Comparison of ENCODE assay signal across 1 cellular context in the genomic region with DNA sequence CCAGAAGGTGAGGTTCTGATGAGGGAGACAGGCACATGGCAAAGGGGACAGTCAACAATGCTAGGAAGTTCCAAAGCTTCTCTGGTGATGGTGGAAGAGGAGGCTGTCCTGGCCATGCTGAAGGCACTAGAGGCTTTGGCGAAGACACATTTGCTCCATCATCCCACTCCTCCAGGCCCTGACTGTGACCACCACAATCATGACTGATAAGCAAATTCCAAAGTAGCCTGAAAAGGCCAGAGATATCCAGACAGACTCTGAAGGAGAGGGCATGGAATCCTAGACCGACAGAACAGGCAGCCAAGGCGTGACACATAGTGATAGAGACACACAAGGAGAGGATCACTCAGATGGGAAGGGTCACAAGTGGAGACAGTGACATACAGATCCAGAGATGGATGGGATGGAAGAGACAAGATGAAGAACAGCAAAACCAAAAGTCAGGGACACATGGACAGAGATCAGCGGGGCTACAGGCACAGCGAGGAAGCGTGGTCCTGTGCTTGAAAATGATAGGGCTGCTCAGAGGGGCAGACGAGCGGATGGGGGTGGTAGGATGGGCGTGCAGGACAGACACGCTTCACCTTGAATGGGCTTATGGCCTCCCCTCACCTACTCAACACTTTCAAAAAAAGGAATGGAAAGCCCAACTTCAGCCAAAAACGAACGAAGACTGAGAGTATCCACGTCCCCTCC.
A peak's percentile ranks its signal among the peaks of the same experiment; 100 is the strongest.
TF ChIP-seq lines count a peak whose summit lies in the region.

No MANE protein-coding gene starts in this region.

TF ChIP-seq in H1, 55 proteins besides CTCF, POLR2A, EP300 and RAD21:
- TF ChIP-seq NRF1 (IDR thresholded peaks at IDR 0.05; ENCODE audit: low read depth, low read length) (no peak), GABPA (IDR thresholded peaks at IDR 0.05; ENCODE audit: borderline replicate concordance, insufficient read depth, low read length) (no peak), RBBP5 (IDR thresholded peaks at IDR 0.05; ENCODE audit: borderline replicate concordance, low read depth, low read length) (no peak), KDM4A (IDR thresholded peaks at IDR 0.05; ENCODE audit: low read depth, low read length, severe bottlenecking) (no peak), CHD2 (IDR thresholded peaks at IDR 0.05; ENCODE audit: low read length) (no peak), RFX5 (IDR thresholded peaks at IDR 0.05; ENCODE audit: borderline replicate concordance, low read depth, low read length) (no peak), YY1 (IDR thresholded peaks at IDR 0.05; ENCODE audit: low read depth, low read length) (no peak), EZH2 (IDR thresholded peaks at IDR 0.05; ENCODE audit: low read depth, low read length, severe bottlenecking) (no peak), BRCA1 (IDR thresholded peaks at IDR 0.05; ENCODE audit: low read depth, low read length) (no peak), SRF (IDR thresholded peaks at IDR 0.05; ENCODE audit: low read depth, low read length) (no peak), POLR2AphosphoS5 (IDR thresholded peaks at IDR 0.05; ENCODE audit: low read depth, low read length) (peak; percentile 67), KDM1A (IDR thresholded peaks at IDR 0.05; ENCODE audit: borderline replicate concordance, low read length) (no peak), TAF7 (optimal IDR thresholded peaks at IDR 0.05; ENCODE audit: borderline replicate concordance, low read depth, low read length) (no peak), SAP30 (IDR thresholded peaks at IDR 0.05; ENCODE audit: insufficient read depth, insufficient replicate concordance, low read length) (peak; percentile 82)
- TF ChIP-seq, protein P1, sequence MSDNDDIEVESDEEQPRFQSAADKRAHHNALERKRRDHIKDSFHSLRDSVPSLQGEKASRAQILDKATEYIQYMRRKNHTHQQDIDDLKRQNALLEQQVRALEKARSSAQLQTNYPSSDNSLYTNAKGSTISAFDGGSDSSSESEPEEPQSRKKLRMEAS (IDR thresholded peaks at IDR 0.05), result 0 out of 2 replicates have a peak, but pooled peaks have one; percentile 10
- TF ChIP-seq, protein P2, sequence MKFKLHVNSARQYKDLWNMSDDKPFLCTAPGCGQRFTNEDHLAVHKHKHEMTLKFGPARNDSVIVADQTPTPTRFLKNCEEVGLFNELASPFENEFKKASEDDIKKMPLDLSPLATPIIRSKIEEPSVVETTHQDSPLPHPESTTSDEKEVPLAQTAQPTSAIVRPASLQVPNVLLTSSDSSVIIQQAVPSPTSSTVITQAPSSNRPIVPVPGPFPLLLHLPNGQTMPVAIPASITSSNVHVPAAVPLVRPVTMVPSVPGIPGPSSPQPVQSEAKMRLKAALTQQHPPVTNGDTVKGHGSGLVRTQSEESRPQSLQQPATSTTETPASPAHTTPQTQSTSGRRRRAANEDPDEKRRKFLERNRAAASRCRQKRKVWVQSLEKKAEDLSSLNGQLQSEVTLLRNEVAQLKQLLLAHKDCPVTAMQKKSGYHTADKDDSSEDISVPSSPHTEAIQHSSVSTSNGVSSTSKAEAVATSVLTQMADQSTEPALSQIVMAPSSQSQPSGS (IDR thresholded peaks at IDR 0.05; ENCODE audit: low read length), result no peak
- TF ChIP-seq, protein P3, sequence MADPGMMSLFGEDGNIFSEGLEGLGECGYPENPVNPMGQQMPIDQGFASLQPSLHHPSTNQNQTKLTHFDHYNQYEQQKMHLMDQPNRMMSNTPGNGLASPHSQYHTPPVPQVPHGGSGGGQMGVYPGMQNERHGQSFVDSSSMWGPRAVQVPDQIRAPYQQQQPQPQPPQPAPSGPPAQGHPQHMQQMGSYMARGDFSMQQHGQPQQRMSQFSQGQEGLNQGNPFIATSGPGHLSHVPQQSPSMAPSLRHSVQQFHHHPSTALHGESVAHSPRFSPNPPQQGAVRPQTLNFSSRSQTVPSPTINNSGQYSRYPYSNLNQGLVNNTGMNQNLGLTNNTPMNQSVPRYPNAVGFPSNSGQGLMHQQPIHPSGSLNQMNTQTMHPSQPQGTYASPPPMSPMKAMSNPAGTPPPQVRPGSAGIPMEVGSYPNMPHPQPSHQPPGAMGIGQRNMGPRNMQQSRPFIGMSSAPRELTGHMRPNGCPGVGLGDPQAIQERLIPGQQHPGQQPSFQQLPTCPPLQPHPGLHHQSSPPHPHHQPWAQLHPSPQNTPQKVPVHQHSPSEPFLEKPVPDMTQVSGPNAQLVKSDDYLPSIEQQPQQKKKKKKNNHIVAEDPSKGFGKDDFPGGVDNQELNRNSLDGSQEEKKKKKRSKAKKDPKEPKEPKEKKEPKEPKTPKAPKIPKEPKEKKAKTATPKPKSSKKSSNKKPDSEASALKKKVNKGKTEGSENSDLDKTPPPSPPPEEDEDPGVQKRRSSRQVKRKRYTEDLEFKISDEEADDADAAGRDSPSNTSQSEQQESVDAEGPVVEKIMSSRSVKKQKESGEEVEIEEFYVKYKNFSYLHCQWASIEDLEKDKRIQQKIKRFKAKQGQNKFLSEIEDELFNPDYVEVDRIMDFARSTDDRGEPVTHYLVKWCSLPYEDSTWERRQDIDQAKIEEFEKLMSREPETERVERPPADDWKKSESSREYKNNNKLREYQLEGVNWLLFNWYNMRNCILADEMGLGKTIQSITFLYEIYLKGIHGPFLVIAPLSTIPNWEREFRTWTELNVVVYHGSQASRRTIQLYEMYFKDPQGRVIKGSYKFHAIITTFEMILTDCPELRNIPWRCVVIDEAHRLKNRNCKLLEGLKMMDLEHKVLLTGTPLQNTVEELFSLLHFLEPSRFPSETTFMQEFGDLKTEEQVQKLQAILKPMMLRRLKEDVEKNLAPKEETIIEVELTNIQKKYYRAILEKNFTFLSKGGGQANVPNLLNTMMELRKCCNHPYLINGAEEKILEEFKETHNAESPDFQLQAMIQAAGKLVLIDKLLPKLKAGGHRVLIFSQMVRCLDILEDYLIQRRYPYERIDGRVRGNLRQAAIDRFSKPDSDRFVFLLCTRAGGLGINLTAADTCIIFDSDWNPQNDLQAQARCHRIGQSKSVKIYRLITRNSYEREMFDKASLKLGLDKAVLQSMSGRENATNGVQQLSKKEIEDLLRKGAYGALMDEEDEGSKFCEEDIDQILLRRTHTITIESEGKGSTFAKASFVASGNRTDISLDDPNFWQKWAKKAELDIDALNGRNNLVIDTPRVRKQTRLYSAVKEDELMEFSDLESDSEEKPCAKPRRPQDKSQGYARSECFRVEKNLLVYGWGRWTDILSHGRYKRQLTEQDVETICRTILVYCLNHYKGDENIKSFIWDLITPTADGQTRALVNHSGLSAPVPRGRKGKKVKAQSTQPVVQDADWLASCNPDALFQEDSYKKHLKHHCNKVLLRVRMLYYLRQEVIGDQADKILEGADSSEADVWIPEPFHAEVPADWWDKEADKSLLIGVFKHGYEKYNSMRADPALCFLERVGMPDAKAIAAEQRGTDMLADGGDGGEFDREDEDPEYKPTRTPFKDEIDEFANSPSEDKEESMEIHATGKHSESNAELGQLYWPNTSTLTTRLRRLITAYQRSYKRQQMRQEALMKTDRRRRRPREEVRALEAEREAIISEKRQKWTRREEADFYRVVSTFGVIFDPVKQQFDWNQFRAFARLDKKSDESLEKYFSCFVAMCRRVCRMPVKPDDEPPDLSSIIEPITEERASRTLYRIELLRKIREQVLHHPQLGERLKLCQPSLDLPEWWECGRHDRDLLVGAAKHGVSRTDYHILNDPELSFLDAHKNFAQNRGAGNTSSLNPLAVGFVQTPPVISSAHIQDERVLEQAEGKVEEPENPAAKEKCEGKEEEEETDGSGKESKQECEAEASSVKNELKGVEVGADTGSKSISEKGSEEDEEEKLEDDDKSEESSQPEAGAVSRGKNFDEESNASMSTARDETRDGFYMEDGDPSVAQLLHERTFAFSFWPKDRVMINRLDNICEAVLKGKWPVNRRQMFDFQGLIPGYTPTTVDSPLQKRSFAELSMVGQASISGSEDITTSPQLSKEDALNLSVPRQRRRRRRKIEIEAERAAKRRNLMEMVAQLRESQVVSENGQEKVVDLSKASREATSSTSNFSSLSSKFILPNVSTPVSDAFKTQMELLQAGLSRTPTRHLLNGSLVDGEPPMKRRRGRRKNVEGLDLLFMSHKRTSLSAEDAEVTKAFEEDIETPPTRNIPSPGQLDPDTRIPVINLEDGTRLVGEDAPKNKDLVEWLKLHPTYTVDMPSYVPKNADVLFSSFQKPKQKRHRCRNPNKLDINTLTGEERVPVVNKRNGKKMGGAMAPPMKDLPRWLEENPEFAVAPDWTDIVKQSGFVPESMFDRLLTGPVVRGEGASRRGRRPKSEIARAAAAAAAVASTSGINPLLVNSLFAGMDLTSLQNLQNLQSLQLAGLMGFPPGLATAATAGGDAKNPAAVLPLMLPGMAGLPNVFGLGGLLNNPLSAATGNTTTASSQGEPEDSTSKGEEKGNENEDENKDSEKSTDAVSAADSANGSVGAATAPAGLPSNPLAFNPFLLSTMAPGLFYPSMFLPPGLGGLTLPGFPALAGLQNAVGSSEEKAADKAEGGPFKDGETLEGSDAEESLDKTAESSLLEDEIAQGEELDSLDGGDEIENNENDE (IDR thresholded peaks at IDR 0.05; ENCODE audit: insufficient replicate concordance, low read length), result no peak
